Comparison of ENCODE assay signal across 1 cellular context in the genomic region with DNA sequence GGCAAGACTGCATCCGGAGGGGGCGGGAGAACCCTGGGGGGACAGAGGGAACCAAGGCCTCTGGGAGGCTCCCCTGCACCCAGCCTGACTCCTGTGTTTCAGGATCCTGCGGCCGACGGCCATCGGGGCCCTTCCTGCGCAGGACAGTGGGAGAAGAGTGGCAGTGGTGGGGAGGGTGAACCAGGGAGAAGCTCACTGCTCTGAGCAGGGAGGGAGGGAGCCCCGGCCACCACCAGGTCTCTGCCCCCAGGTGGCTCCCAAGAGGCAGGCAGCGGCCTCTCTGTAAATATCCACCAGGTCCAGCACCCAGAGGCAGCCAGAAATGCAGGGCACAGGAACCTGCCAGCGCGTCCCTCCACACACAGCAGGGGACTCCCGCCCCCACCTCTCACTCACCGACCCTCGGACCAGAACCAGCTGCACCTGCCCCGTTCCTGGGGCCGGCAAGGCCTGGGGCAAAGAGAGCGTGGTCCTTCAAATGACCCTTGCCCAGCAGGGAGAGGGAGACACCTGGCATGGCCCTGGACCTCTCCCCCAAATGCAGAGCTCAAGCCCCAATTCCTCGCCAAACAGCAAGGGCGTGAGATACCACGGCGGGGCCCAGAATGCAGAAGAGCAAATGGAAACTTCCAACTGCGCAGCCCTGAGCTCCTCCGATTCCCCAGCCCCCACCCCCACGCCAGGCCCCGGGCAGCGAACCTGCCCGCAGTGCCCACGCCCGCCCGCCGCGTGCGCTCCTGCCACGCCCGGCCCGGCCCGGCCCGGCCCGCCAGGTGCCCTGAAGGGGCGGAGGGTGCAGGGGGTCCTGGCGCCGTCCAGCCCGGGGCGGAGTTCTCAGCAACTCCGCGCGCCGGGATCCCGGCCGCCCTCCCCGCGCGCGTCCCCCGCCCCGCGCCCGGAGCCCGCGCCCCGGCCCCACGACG.
TF ChIP-seq lines count a peak whose summit lies in the region.

No MANE protein-coding gene starts in this region.

TF ChIP-seq in HCT116, 20 proteins besides CTCF, POLR2A, EP300 and RAD21 (continued from another document):
- TF ChIP-seq, protein P1, sequence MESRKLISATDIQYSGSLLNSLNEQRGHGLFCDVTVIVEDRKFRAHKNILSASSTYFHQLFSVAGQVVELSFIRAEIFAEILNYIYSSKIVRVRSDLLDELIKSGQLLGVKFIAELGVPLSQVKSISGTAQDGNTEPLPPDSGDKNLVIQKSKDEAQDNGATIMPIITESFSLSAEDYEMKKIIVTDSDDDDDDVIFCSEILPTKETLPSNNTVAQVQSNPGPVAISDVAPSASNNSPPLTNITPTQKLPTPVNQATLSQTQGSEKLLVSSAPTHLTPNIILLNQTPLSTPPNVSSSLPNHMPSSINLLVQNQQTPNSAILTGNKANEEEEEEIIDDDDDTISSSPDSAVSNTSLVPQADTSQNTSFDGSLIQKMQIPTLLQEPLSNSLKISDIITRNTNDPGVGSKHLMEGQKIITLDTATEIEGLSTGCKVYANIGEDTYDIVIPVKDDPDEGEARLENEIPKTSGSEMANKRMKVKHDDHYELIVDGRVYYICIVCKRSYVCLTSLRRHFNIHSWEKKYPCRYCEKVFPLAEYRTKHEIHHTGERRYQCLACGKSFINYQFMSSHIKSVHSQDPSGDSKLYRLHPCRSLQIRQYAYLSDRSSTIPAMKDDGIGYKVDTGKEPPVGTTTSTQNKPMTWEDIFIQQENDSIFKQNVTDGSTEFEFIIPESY (IDR thresholded peaks at IDR 0.05; ENCODE audit: extremely low read depth, insufficient replicate concordance, low read length): no peak
- no peak for TF ChIP-seq JUND (IDR thresholded peaks at IDR 0.05)
- TF ChIP-seq CBX3 (IDR thresholded peaks at IDR 0.05; ENCODE audit: low read depth): no peak
